Comparison of ENCODE assay signal across 8 cellular contexts in the genomic region with DNA sequence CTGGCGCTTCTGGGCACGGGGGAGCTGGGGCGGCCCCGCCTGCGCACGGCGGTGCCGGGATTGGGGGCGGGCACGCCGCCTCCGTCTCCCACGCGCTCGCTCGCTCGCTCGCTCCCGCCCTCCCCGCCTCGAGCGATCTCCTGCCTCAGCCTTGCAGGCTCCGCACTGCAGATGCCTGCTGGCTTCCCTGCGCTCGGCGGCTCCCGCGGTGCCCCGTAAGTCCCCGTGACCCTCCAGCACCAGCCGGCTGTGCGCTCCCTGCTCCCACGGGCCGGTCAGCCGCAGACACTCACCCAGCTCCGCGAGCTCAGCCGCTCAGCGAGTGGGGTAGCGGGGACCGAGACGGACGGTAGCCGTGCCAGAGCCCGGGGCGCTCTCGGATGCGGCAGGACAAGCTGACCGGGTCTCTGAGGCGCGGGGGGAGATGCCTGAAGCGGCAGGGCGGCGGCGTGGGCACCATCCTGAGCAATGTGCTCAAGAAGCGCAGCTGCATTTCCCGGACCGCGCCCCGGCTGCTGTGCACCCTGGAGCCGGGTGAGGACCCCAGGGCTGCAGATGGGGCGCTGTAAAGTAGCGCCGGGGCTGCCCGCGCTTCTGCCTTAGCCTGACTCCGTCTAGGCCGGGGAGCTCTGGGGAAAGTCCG. TPM values are rescaled to one million over a fixed set of nuclear protein-coding genes. Genes with fewer than 3 reads are reported as not detected.
DNase-seq lines count a peak whose midpoint lies in the region; ATAC-seq and TF ChIP-seq lines count a peak whose summit lies in the region.

A gene with protein sequence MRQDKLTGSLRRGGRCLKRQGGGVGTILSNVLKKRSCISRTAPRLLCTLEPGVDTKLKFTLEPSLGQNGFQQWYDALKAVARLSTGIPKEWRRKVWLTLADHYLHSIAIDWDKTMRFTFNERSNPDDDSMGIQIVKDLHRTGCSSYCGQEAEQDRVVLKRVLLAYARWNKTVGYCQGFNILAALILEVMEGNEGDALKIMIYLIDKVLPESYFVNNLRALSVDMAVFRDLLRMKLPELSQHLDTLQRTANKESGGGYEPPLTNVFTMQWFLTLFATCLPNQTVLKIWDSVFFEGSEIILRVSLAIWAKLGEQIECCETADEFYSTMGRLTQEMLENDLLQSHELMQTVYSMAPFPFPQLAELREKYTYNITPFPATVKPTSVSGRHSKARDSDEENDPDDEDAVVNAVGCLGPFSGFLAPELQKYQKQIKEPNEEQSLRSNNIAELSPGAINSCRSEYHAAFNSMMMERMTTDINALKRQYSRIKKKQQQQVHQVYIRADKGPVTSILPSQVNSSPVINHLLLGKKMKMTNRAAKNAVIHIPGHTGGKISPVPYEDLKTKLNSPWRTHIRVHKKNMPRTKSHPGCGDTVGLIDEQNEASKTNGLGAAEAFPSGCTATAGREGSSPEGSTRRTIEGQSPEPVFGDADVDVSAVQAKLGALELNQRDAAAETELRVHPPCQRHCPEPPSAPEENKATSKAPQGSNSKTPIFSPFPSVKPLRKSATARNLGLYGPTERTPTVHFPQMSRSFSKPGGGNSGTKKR (plus strand): TSS at position 148 of the 643 bp plus-strand sequence. CDS start 233 bp downstream, at position 381.

- peak; percentile 68 for ATAC-seq in GM23338

- peak within 1 kb of the TSS; percentile 96 for H3K4me2 ChIP-seq in GM23338

- H3K27me3 ChIP-seq in BJ (ENCODE audit: control insufficient read depth, insufficient read depth, low read length) (peaks cover 20% of the 10 kb centered on the region), GM23338 (ENCODE audit: insufficient read depth) (peaks cover 58% of the 10 kb centered on the region), esophagus squamous epithelium (peaks cover 20 to 86% (median 27%) of the 10 kb centered on the region in 4 donors), muscle layer of duodenum (ENCODE audit: low read depth, low read length) (peaks cover 29% of the 10 kb centered on the region), thymus (ENCODE audit: control insufficient read depth, insufficient read depth) (peaks cover 42% of the 10 kb centered on the region)

- TF ChIP-seq POLR2A in esophagus squamous epithelium (IDR thresholded peaks at IDR 0.05) = no peak

- H3K36me3 ChIP-seq in BJ (ENCODE audit: control insufficient read depth, insufficient read depth, low read length) (no peaks in the 10 kb centered on the region), GM23338 (ENCODE audit: insufficient read depth) (no peaks in the 10 kb centered on the region), esophagus squamous epithelium (no peaks in the 10 kb centered on the region), muscle layer of duodenum (ENCODE audit: control insufficient read depth in 1 of 2, insufficient read depth in 2 of 2, low read length in 2 of 2) (no peaks in the 10 kb centered on the region), thymus (ENCODE audit: control insufficient read depth, insufficient read depth) (no peaks in the 10 kb centered on the region)

- no peaks in the 10 kb centered on the region; the same call in 1 of the 2 replicates for H3K9me2 ChIP-seq in GM23338 (ENCODE audit: insufficient read depth)

- intact Hi-C loops in esophagus squamous epithelium (cut with DNase I) = no loop called here

- no peak within 1 kb of the TSS for H3K27ac Mint-ChIP-seq in GM23338

- 0 out of 2 replicates have a peak, but pooled peaks cover 4% of the 10 kb centered on the region for H3F3A ChIP-seq in GM23338 (replicated peaks; ENCODE audit: low read depth)

- H3K4me3 Mint-ChIP-seq in GM23338 = peak within 1 kb of the TSS; percentile 86

- CTCF ChIA-PET in BJ (lab: Yijun Ruan, JAX) = interaction anchor here (1.0 to 1.1 kb wide), 2 partner anchors 23 to 28 kb away, joined by 3 to 4 read pairs; no protein-coding TSS in a partner anchor

- peak within 1 kb of the TSS; percentile 26 for H3K4me3 ChIP-seq in BJ (ENCODE audit: low read depth, low read length)
- peak within 1 kb of the TSS; percentile 83 for H3K4me3 ChIP-seq in GM23338
- H3K4me3 ChIP-seq in esophagus squamous epithelium = peak within 1 kb of the TSS; percentile 19 to 66 (median 38)
- peak within 1 kb of the TSS; percentile 60 to 81 for H3K4me3 ChIP-seq in muscle layer of duodenum (ENCODE audit: low read depth in 1 of 2, low read length in 2 of 2)
- H3K4me3 ChIP-seq in thymus (ENCODE audit: low read length) = peak within 1 kb of the TSS; percentile 41

- H3K9me3 Mint-ChIP-seq in GM23338 = peaks cover 15% of the 10 kb centered on the region

- H3K9me3 ChIP-seq in esophagus squamous epithelium = peaks cover 0 to 4% (median 0%) of the 10 kb centered on the region in 3 donors
- no peaks in the 10 kb centered on the region for H3K9me3 ChIP-seq in muscle layer of duodenum (ENCODE audit: control insufficient read depth in 1 of 2, low read length in 2 of 2)
- H3K9me3 ChIP-seq in thymus (ENCODE audit: control insufficient read depth) = no peaks in the 10 kb centered on the region

- DNase-seq in BJ (ENCODE audit: low read depth) (no peak), GM23338 (ENCODE audit: low spot score) (peak; percentile 58), NCI-H2081 treated with DMSO at 0.1 percent for 48 hours (lab: John Stamatoyannopoulos, UW) (peak; percentile 19), esophagus squamous epithelium (lab: John Stamatoyannopoulos, UW) (no peak), GF-D8 (lab: John Stamatoyannopoulos, UW) (no peak)
- peak; percentile 68 for DNase-seq in activated CD8-positive, alpha-beta memory T cell treated with anti-CD3 and anti-CD28 coated beads for 24 hours

- H2AFZ ChIP-seq in GM23338 = peak within 1 kb of the TSS; percentile 95

- peaks cover 7% of the 10 kb centered on the region; the same call in 1 of the 2 replicates for H3K4me1 ChIP-seq in GM23338 (ENCODE audit: insufficient read depth)
- peaks cover 16 to 27% (median 25%) of the 10 kb centered on the region in 3 donors for H3K4me1 ChIP-seq in esophagus squamous epithelium
- H3K4me1 ChIP-seq in muscle layer of duodenum (ENCODE audit: control insufficient read depth in 1 of 2, insufficient read depth in 2 of 2, low read length in 2 of 2) = peaks cover 4 to 30% of the 10 kb centered on the region in 2 donors
- peaks cover 4% of the 10 kb centered on the region for H3K4me1 ChIP-seq in thymus (ENCODE audit: control insufficient read depth, insufficient read depth, low read length)

- WGBS in esophagus squamous epithelium, 2 donors = 0 to 2% methylated on average over 7 to 12 of the region's 69 CpGs
- 1% methylated on average over 69 of the region's 69 CpGs for WGBS in thymus

- POLR2A ChIA-PET in BJ (lab: Charles Lee) = no interaction called here

- H3K27ac ChIP-seq in GM23338 (ENCODE audit: low read depth) (no peak within 1 kb of the TSS), esophagus squamous epithelium (no peak within 1 kb of the TSS), muscle layer of duodenum (ENCODE audit: low read length) (no peak within 1 kb of the TSS), thymus (ENCODE audit: low read depth) (no peak within 1 kb of the TSS)

- H4K20me1 ChIP-seq in GM23338 (replicated peaks; ENCODE audit: insufficient read depth) = no peaks in the 10 kb centered on the region

- no peak for TF ChIP-seq CTCF in BJ (IDR thresholded peaks at IDR 0.05; ENCODE audit: insufficient read depth, low read depth, low read length)
- no peak for TF ChIP-seq CTCF in GM23338 (conservative IDR thresholded peaks at IDR 0.05; ENCODE audit: low read depth in 2 of 2)
- no peak for TF ChIP-seq CTCF in esophagus squamous epithelium (IDR thresholded peaks at IDR 0.05)

- peaks cover 12% of the 10 kb centered on the region for H3K4me1 Mint-ChIP-seq in GM23338

- peaks cover 43% of the 10 kb centered on the region for H3K27me3 Mint-ChIP-seq in GM23338 (ENCODE audit: insufficient read depth, low read depth, poor library complexity)

- H3K79me2 ChIP-seq in GM23338 (replicated peaks; ENCODE audit: insufficient read depth) = no peaks in the 10 kb centered on the region

- peaks cover 6% of the 10 kb centered on the region for H3K36me3 Mint-ChIP-seq in GM23338 (ENCODE audit: low read depth)

TF ChIP-seq in GM23338, 12 proteins besides CTCF, POLR2A, EP300 and RAD21 (continues in another document):
- TF ChIP-seq EZH2 (IDR thresholded peaks at IDR 0.05; ENCODE audit: low read depth, unreplicated experiment) = peak; percentile 39

RNA-seq across cellular contexts. Expression of the gene that starts here (rescaled TPM):
- polyA plus RNA-seq in BJ (2011; rRNA removed) = 0.22 and 0.23 TPM in 2 replicates
- polyA minus RNA-seq in BJ (2011; rRNA and poly(A)+ RNA removed) = 0.05 and 0.24 TPM in 2 replicates
- 7.1 and 9.6 TPM in 2 replicates for total RNA-seq in GM23338 (2014; rRNA removed; shearing (Covaris generic))
- polyA plus RNA-seq in GM23338 (2016; fragmentation: Nextera tagmentation; extraction: Ambion mirVana) = 1.8 and 2.9 TPM in 2 replicates
- 1 to 10 TPM; 1.8 to 8.0 (median 3.5) TPM for total RNA-seq in esophagus squamous epithelium
- polyA plus RNA-seq in thymus = 0.91 TPM

Comparison
In these comparisons a context has a peak if more than half of its experiments do, and no peak if none do; other contexts are left out.
1. DNase-seq: peak in GM23338 (single experiment), NCI-H2081 treated with DMSO at 0.1 percent for 48 hours (single experiment) and activated CD8-positive, alpha-beta memory T cell treated with anti-CD3 and anti-CD28 coated beads for 24 hours (single experiment); none in BJ (single experiment), esophagus squamous epithelium (single experiment) and GF-D8 (single experiment).
2. H3K4me3 ChIP-seq: peak in every context shown above with its lines; median percentile 83 in GM23338; 70 in muscle layer of duodenum; 41 in thymus; 38 in esophagus squamous epithelium; 26 in BJ.